Comparison of ENCODE assay signal across 29 cellular contexts in the genomic region with DNA sequence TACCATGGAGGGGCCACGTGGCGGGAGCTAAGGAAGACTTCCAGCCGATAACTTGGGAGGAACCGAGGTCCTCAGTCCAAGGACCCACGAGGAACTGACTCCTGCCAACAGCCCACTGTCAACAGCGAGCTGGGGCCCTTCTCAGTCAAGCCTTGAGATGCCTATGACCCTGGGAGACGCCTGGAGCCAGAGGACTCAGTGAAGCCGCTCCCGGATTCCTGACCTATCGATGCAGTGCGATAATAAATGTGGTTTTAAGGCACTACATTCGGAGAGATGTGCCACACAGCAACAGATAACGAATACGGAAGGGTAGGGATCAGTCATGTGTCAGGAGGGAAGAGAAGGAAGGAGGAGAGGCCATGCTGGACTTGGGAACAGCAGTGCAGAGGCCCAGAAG.
"Had no signal": no experiment of that assay in that cellular context is flagged by ENCODE, and none has a peak within 500 bp of the region (broad histone marks: within the 10 kb centered on the region; RNA-seq: fewer than 3 reads in every experiment).

No MANE protein-coding gene starts in this region.

- H3K27ac Mint-ChIP-seq: activated CD4-positive, alpha-beta memory T cell treated with anti-CD3 and anti-CD28 coated beads for 36 hours; activated CD4-positive, alpha-beta T cell treated with anti-CD3 and anti-CD28 coated beads, Interleukin-2, amount 10 ng/mL, durations not matched to agents 24 days and 14 days; activated T-helper 1 cell treated with anti-CD3 and anti-CD28 coated beads, Interleukin-12 subunit alpha, Interleukin-12 subunit beta, Interleukin-2, Interleukin-4 antibody, amounts not matched to agents 30 ng/mL and 10 ng/mL and 1 ng/mL, durations not matched to agents 14 hours and 24 hours and 36 hours; nephron progenitor cell had no signal

- H3K4me3 ChIP-seq: esophagus muscularis mucosa, heart right ventricle, lung, pancreas, prostate gland, transverse colon, uterus had no signal

- H3K36me3 Mint-ChIP-seq: activated CD4-positive, alpha-beta memory T cell treated with anti-CD3 and anti-CD28 coated beads for 36 hours had no signal

- H3K27me3 Mint-ChIP-seq: central memory CD8-positive, alpha-beta T cell had no signal

- DNase-seq: activated CD4-positive, alpha-beta memory T cell treated with anti-CD3 and anti-CD28 coated beads for 36 hours; activated CD4-positive, alpha-beta T cell treated with anti-CD3 and anti-CD28 coated beads, Interleukin-2, amount 10 ng/mL, durations not matched to agents 24 days and 14 days; activated CD4-positive, CD25-positive, alpha-beta regulatory T cell treated with anti-CD3 and anti-CD28 coated beads, Interleukin-2, amount 50 U/mL, for 72 hours; activated CD8-positive, alpha-beta memory T cell treated with anti-CD3 and anti-CD28 coated beads, Interleukin-2, amount 50 U/mL, for 4 hours; activated gamma-delta T cell treated with Interleukin-2 at 50 U/mL for 16 hours; activated naive CD4-positive, alpha-beta T cell treated with anti-CD3 and anti-CD28 coated beads, Interleukin-2, amount 50 U/mL, for 16 hours; activated T-cell treated with anti-CD3 and anti-CD28 coated beads, Interleukin-2, amount 50 U/mL, for 1 hour; amniotic stem cell; dermis blood vessel endothelial cell; effector CD4-positive, alpha-beta T cell; foreskin melanocyte; heart right ventricle; naive B cell; nephron progenitor cell; pancreas; retina; stimulated activated CD4-positive, alpha-beta T cell treated with anti-CD3 and anti-CD28 coated beads, Interleukin-15, amount 100 ng/mL, for 24 hours; stimulated activated CD4-positive, alpha-beta T cell treated with anti-CD3 and anti-CD28 coated beads, Interleukin-2, amount 100 ng/mL, for 24 hours; stimulated activated naive CD4-positive, alpha-beta T cell treated with Interleukin-2 at 50 U/mL for 16 hours; T-helper 2 cell; transverse colon; uterus had no signal

- ATAC-seq: heart right ventricle, pancreas, sciatic nerve had no signal

- H3K9me3 Mint-ChIP-seq: activated CD4-positive, alpha-beta memory T cell treated with anti-CD3 and anti-CD28 coated beads for 36 hours; activated CD4-positive, alpha-beta T cell treated with anti-CD3 and anti-CD28 coated beads, Interleukin-2, amount 10 ng/mL, durations not matched to agents 24 days and 14 days; activated T-helper 1 cell treated with anti-CD3 and anti-CD28 coated beads, Interleukin-12 subunit alpha, Interleukin-12 subunit beta, Interleukin-2, Interleukin-4 antibody, amounts not matched to agents 30 ng/mL and 10 ng/mL and 1 ng/mL, durations not matched to agents 14 hours and 24 hours and 36 hours; central memory CD8-positive, alpha-beta T cell; nephron progenitor cell had no signal

- H3K36me3 ChIP-seq: esophagus muscularis mucosa, heart right ventricle, neutrophil, pancreas, prostate gland, transverse colon, uterus had no signal

- H3K4me1 ChIP-seq: esophagus muscularis mucosa, heart right ventricle, pancreas, prostate gland, transverse colon, uterus had no signal

- H3K27ac ChIP-seq: esophagus muscularis mucosa, heart right ventricle, neutrophil, pancreas, prostate gland, transverse colon, uterus had no signal

- H3K9me3 ChIP-seq: esophagus muscularis mucosa, heart right ventricle, neutrophil, pancreas, prostate gland, transverse colon, uterus had no signal

- H3K4me3 Mint-ChIP-seq: activated CD4-positive, alpha-beta memory T cell treated with anti-CD3 and anti-CD28 coated beads for 36 hours; activated CD4-positive, alpha-beta T cell treated with anti-CD3 and anti-CD28 coated beads, Interleukin-2, amount 10 ng/mL, durations not matched to agents 24 days and 14 days; activated T-helper 1 cell treated with anti-CD3 and anti-CD28 coated beads, Interleukin-12 subunit alpha, Interleukin-12 subunit beta, Interleukin-2, Interleukin-4 antibody, amounts not matched to agents 30 ng/mL and 10 ng/mL and 1 ng/mL, durations not matched to agents 14 hours and 24 hours and 36 hours; central memory CD8-positive, alpha-beta T cell; naive B cell; nephron progenitor cell had no signal

- H3K27me3 ChIP-seq: neutrophil, pancreas, transverse colon, uterus had no signal
